ENCODE assay signal across 14 cellular contexts in the genomic region with DNA sequence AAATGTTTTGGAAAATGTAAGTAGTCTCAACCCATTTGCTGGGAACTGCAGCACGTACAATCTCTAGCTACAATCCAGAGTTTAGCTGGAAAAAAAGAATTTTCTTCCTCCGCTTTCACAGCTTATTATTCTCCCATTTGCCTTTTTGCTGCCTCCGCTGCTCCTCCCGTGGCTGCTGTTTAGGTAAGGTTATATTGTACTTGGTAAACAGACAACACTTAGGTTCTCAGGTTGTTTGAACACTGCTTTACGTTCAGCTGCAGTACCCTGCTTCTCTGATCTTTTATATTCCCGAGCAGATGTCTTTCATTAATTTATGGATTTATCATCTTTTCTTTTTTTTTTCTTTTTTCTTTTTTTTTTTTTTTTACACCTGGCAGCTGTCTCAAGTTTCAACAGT. TPM values are rescaled to one million over a fixed set of nuclear protein-coding genes. Genes with fewer than 3 reads are reported as not detected.
DNase-seq lines count a peak whose midpoint lies in the region; ATAC-seq and TF ChIP-seq lines count a peak whose summit lies in the region.
"Had no signal": no experiment of that assay in that cellular context is flagged by ENCODE, and none has a peak within 500 bp of the region (broad histone marks: within the 10 kb centered on the region; RNA-seq: fewer than 3 reads in every experiment).

No MANE protein-coding gene starts in this region.

- in situ Hi-C loops in GM13977 (cut with MboI; ENCODE audit: low pct_unique_long_range_greater_than_20kb, low sequenced_read_pairs, unreplicated experiment), result no loop called here

- no peak overlapping the region for H3K4me3 ChIP-seq in smooth muscle cell
- H3K4me3 ChIP-seq: BLaER1 treated with 17β-estradiol and CSF1 and Interleukin-3, amounts not matched to agents 10 nM and 100 nM; thoracic aorta had no signal

- DNase-seq in NCI-H1417 (lab: John Stamatoyannopoulos, UW) (peak; percentile 33 to 94 (median 58)), NCI-H1417 treated with DMSO at 0.1 percent for 48 hours (lab: John Stamatoyannopoulos, UW) (no peak), NCI-H2171 treated with DMSO at 0.1 percent for 48 hours (lab: John Stamatoyannopoulos, UW) (peak; percentile 99), caudate nucleus (lab: John Stamatoyannopoulos, UW) (no peak), smooth muscle cell (lab: John Stamatoyannopoulos, UW; ENCODE audit: unreplicated experiment) (no peak), germinal center (ENCODE audit: low spot score) (no peak), GM13977 (ENCODE audit: low spot score) (no peak)
- DNase-seq: 8988T had no signal

- H2AFZ ChIP-seq in smooth muscle cell (ENCODE audit: low read depth), result no peak overlapping the region

- no peaks in the 10 kb centered on the region for H3K27me3 ChIP-seq in smooth muscle cell (ENCODE audit: low read depth)
- H3K27me3 ChIP-seq: BLaER1 treated with 17β-estradiol and CSF1 and Interleukin-3, amounts not matched to agents 10 nM and 100 nM had no signal

- TF ChIP-seq CTCF in smooth muscle cell (IDR thresholded peaks at IDR 0.05; ENCODE audit: borderline replicate concordance, insufficient read depth, poor library complexity, severe bottlenecking) (no peak), GM13977 (IDR thresholded peaks at IDR 0.05; ENCODE audit: extremely low read depth, insufficient read depth, missing control alignments) (no peak)

- no peak for ATAC-seq in HG02798 (IDR thresholded peaks at IDR 0.05; ENCODE audit: poor library complexity, unreplicated experiment)

- no peaks in the 10 kb centered on the region for H3F3A ChIP-seq in smooth muscle cell (ENCODE audit: low read depth)

- H3K27ac ChIP-seq in caudate nucleus (ENCODE audit: low read depth, low read length), result peak overlapping the region; percentile 49
- no peak overlapping the region for H3K27ac ChIP-seq in smooth muscle cell (ENCODE audit: low read depth)
- H3K27ac ChIP-seq: BLaER1 treated with 17β-estradiol and CSF1 and Interleukin-3, amounts not matched to agents 10 nM and 100 nM; HL-60; KMS-11; thoracic aorta had no signal

- no peaks in the 10 kb centered on the region for H3K79me2 ChIP-seq in smooth muscle cell (ENCODE audit: low read depth)

- 82% methylated on average over 6 of the region's 6 CpGs for WGBS in smooth muscle cell (ENCODE audit: low lambda C conversion rate)

- no peaks in the 10 kb centered on the region for H4K20me1 ChIP-seq in smooth muscle cell (ENCODE audit: low read depth)
- H4K20me1 ChIP-seq: BLaER1 treated with 17β-estradiol and CSF1 and Interleukin-3, amounts not matched to agents 10 nM and 100 nM had no signal

- H3K9me3 ChIP-seq in smooth muscle cell (replicated peaks; ENCODE audit: low read depth), result no peaks in the 10 kb centered on the region
- H3K9me3 ChIP-seq: thoracic aorta had no signal

- H3K9ac ChIP-seq in smooth muscle cell (ENCODE audit: low read depth), result no peak overlapping the region
- H3K9ac ChIP-seq: BLaER1 treated with 17β-estradiol and CSF1 and Interleukin-3, amounts not matched to agents 10 nM and 100 nM; KMS-11 had no signal

- H3K4me2 ChIP-seq in smooth muscle cell, result peak overlapping the region; percentile 39
- H3K4me2 ChIP-seq: BLaER1 treated with 17β-estradiol and CSF1 and Interleukin-3, amounts not matched to agents 10 nM and 100 nM; KMS-11 had no signal

- peaks cover 10% of the 10 kb centered on the region for H3K4me1 ChIP-seq in smooth muscle cell (ENCODE audit: low read depth)

- no peaks in the 10 kb centered on the region for H3K36me3 ChIP-seq in smooth muscle cell (ENCODE audit: low read depth)
- H3K36me3 ChIP-seq: thoracic aorta had no signal

RNA-seq across cellular contexts. Expression of gene PROX1, which starts 14.3 kb away (rescaled TPM):
- 1.1 and 2.9 TPM in 2 replicates for total RNA-seq in smooth muscle cell
- polyA plus RNA-seq in smooth muscle cell, result 0.24 and 1.5 TPM in 2 replicates
- total RNA-seq: G401 had no signal

Comparison
In these comparisons a context has a peak if more than half of its experiments do, and no peak if none do; other contexts are left out.
1. DNase-seq: peak in NCI-H1417 (3 of 3) and NCI-H2171 treated with DMSO at 0.1 percent for 48 hours (single experiment); none in NCI-H1417 treated with DMSO at 0.1 percent for 48 hours (single experiment), caudate nucleus (0 of 61), smooth muscle cell (single experiment), germinal center (single experiment) and GM13977 (single experiment).